Comparison of ENCODE assay signal across 19 cellular contexts in genomic region chr1:22935450-22935849, GRCh38. TPM values are rescaled to one million over a fixed set of nuclear protein-coding genes. Genes with fewer than 3 reads are reported as not detected.
DNase-seq lines count a peak whose midpoint lies in the region; ATAC-seq and TF ChIP-seq lines count a peak whose summit lies in the region.
"Had no signal": no experiment of that assay in that cellular context is flagged by ENCODE, and none has a peak within 500 bp of the region (broad histone marks: within the 10 kb centered on the region; RNA-seq: fewer than 3 reads in every experiment).

No MANE protein-coding gene starts in this region.

- H3K36me3 ChIP-seq in SJCRH30 (no peaks in the 10 kb centered on the region), neural progenitor cell (no peaks in the 10 kb centered on the region), left lung (no peaks in the 10 kb centered on the region)
- H3K36me3 ChIP-seq: BLaER1 had no signal

- H3K4me1 Mint-ChIP-seq in activated naive CD4-positive, alpha-beta T cell treated with anti-CD3 and anti-CD28 coated beads, Interleukin-2, amount 10 ng/mL, durations not matched to agents 7 days and 5 days: no peaks in the 10 kb centered on the region
- peaks cover 4% of the 10 kb centered on the region for H3K4me1 Mint-ChIP-seq in neural progenitor cell
- H3K4me1 Mint-ChIP-seq: CD4-positive, CD25-positive, alpha-beta regulatory T cell had no signal

- no peaks in the 10 kb centered on the region for H3K36me3 Mint-ChIP-seq in activated naive CD4-positive, alpha-beta T cell treated with anti-CD3 and anti-CD28 coated beads, Interleukin-2, amount 10 ng/mL, durations not matched to agents 7 days and 5 days
- no peaks in the 10 kb centered on the region for H3K36me3 Mint-ChIP-seq in neural progenitor cell
- H3K36me3 Mint-ChIP-seq: CD4-positive, CD25-positive, alpha-beta regulatory T cell had no signal

- no peaks in the 10 kb centered on the region for H3K79me2 ChIP-seq in neural progenitor cell (ENCODE audit: low read depth)

- H3K9me3 ChIP-seq in SJCRH30 (replicated peaks) (peaks cover 8% of the 10 kb centered on the region), neural progenitor cell (ENCODE audit: low read depth) (no peaks in the 10 kb centered on the region), left lung (peaks cover 0 to 4% of the 10 kb centered on the region in 2 donors)

- no peak overlapping the region for H3K9ac ChIP-seq in neural progenitor cell
- H3K9ac ChIP-seq: BLaER1 had no signal

- H3K9me3 Mint-ChIP-seq in activated naive CD4-positive, alpha-beta T cell treated with anti-CD3 and anti-CD28 coated beads, Interleukin-2, amount 10 ng/mL, durations not matched to agents 7 days and 5 days: peaks cover 3% of the 10 kb centered on the region
- H3K9me3 Mint-ChIP-seq in neural progenitor cell: peaks cover 11% of the 10 kb centered on the region

- H3K27me3 ChIP-seq in SJCRH30 (no peaks in the 10 kb centered on the region), neural progenitor cell (no peaks in the 10 kb centered on the region), left lung (peaks cover 0 to 4% of the 10 kb centered on the region in 2 donors)
- H3K27me3 ChIP-seq: BLaER1 had no signal

- no peak overlapping the region for H3K4me2 ChIP-seq in neural progenitor cell
- H3K4me2 ChIP-seq: BLaER1 had no signal

- peaks cover 18% of the 10 kb centered on the region for H3K27me3 Mint-ChIP-seq in activated naive CD4-positive, alpha-beta T cell treated with anti-CD3 and anti-CD28 coated beads, Interleukin-2, amount 10 ng/mL, durations not matched to agents 7 days and 5 days
- H3K27me3 Mint-ChIP-seq in neural progenitor cell (ENCODE audit: insufficient read depth, low read depth): peaks cover 2% of the 10 kb centered on the region

- H3K4me3 ChIP-seq in SJCRH30: no peak overlapping the region
- H3K4me3 ChIP-seq in neural progenitor cell: no peak overlapping the region
- H3K4me3 ChIP-seq in left lung: no peak overlapping the region
- H3K4me3 ChIP-seq: BLaER1 had no signal

- intact Hi-C loops in left lung (cut with DNase I): no loop called here

- no peak overlapping the region for H2AFZ ChIP-seq in neural progenitor cell (replicated peaks)

- CTCF ChIA-PET in activated naive CD4-positive, alpha-beta T cell treated with anti-CD3 and anti-CD28 coated beads, Interleukin-2, amount 10 ng/mL, durations not matched to agents 7 days and 5 days (lab: Charles Lee): no interaction called here

- no peaks in the 10 kb centered on the region for H4K20me1 ChIP-seq in neural progenitor cell (ENCODE audit: low read depth)
- H4K20me1 ChIP-seq: BLaER1 had no signal

- TF ChIP-seq CTCF in neural progenitor cell (IDR thresholded peaks at IDR 0.05) (no peak), left lung (IDR thresholded peaks at IDR 0.05) (no peak)

- H3K27ac ChIP-seq in SJCRH30 (no peak overlapping the region), neural progenitor cell (no peak overlapping the region), left lung (no peak overlapping the region)
- H3K27ac ChIP-seq: BLaER1 had no signal

- no peak overlapping the region for H3K4me3 Mint-ChIP-seq in activated naive CD4-positive, alpha-beta T cell treated with anti-CD3 and anti-CD28 coated beads, Interleukin-2, amount 10 ng/mL, durations not matched to agents 7 days and 5 days
- H3K4me3 Mint-ChIP-seq in neural progenitor cell: no peak overlapping the region
- H3K4me3 Mint-ChIP-seq: CD4-positive, CD25-positive, alpha-beta regulatory T cell; H9; HFFc6 had no signal

- no peak for ATAC-seq in left lung
- ATAC-seq: HepG2 had no signal

- peak; percentile 4 for DNase-seq in activated naive CD4-positive, alpha-beta T cell treated with anti-CD3 and anti-CD28 coated beads, Interleukin-2, amount 10 ng/mL, durations not matched to agents 7 days and 5 days
- DNase-seq in activated naive CD4-positive, alpha-beta T cell treated with anti-CD3 and anti-CD28 coated beads, Interleukin-2, amount 50 U/mL, for 16 hours: no peak
- DNase-seq in NAMALWA (ENCODE audit: low spot score) (peak; percentile 41), mesenteric fat pad (ENCODE audit: low spot score) (peak; percentile 12), SJCRH30 (no peak), neural progenitor cell (ENCODE audit: low spot score) (no peak), left lung (no peak)
- DNase-seq: 8988T; AML-193; CD4-positive, CD25-positive, alpha-beta regulatory T cell; DMS153; DMS79 treated with DMSO at 0.1 percent for 48 hours; EL; GOT3; H9; HFFc6 had no signal

- no peaks in the 10 kb centered on the region for H3F3A ChIP-seq in neural progenitor cell (ENCODE audit: low read depth)

- H3K27ac Mint-ChIP-seq in activated naive CD4-positive, alpha-beta T cell treated with anti-CD3 and anti-CD28 coated beads, Interleukin-2, amount 10 ng/mL, durations not matched to agents 7 days and 5 days: no peak overlapping the region
- no peak overlapping the region for H3K27ac Mint-ChIP-seq in neural progenitor cell
- H3K27ac Mint-ChIP-seq: CD4-positive, CD25-positive, alpha-beta regulatory T cell; H9; HFFc6 had no signal

- H3K4me1 ChIP-seq in SJCRH30: peaks cover 11% of the 10 kb centered on the region
- H3K4me1 ChIP-seq in neural progenitor cell: no peaks in the 10 kb centered on the region
- H3K4me1 ChIP-seq in left lung: no peaks in the 10 kb centered on the region
- H3K4me1 ChIP-seq: BLaER1 had no signal

RNA-seq across cellular contexts. Expression of gene LACTBL1, which starts 37.2 kb away (rescaled TPM):
- not detected for total RNA-seq in mesenteric fat pad
- total RNA-seq in SJCRH30 (2014; rRNA removed; shearing (Covaris generic)): 0.15 and 0.20 TPM in 2 replicates
- total RNA-seq in neural progenitor cell (ENCODE audit: low replicate concordance): 0.12 TPM in 1 of 2 replicates, not detected in the other
- total RNA-seq in left lung: not detected
- total RNA-seq: CD4-positive, CD25-positive, alpha-beta regulatory T cell; H9; HFFc6; HT1080 had no signal

Comparison
In these comparisons a context has a peak if more than half of its experiments do, and no peak if none do; other contexts are left out.
1. DNase-seq: peak in activated naive CD4-positive, alpha-beta T cell treated with anti-CD3 and anti-CD28 coated beads, Interleukin-2, amount 10 ng/mL, durations not matched to agents 7 days and 5 days (single experiment), NAMALWA (single experiment) and mesenteric fat pad (single experiment); none in activated naive CD4-positive, alpha-beta T cell treated with anti-CD3 and anti-CD28 coated beads, Interleukin-2, amount 50 U/mL, for 16 hours (single experiment), SJCRH30 (0 of 2), neural progenitor cell (single experiment) and left lung (0 of 2).